Comparison of ENCODE assay signal across 20 cellular contexts in genomic region chr6:89379281-89379680, GRCh38. TPM values are rescaled to one million over a fixed set of nuclear protein-coding genes. Genes with fewer than 3 reads are reported as not detected.
DNase-seq lines count a peak whose midpoint lies in the region; ATAC-seq, FAIRE-seq and TF ChIP-seq lines count a peak whose summit lies in the region.
"Had no signal": no experiment of that assay in that cellular context is flagged by ENCODE, and none has a peak within 500 bp of the region (broad histone marks: within the 10 kb centered on the region; RNA-seq: fewer than 3 reads in every experiment).

No MANE protein-coding gene starts in this region.

- H3K4me3 ChIP-seq in GM12878: no peak overlapping the region
- H3K4me3 ChIP-seq: ovary, tibial artery had no signal

- FAIRE-seq in GM12878 (lab: Jason Lieb, UNC): no peak
- FAIRE-seq: endometrium, GM18507 had no signal

- no peaks in the 10 kb centered on the region for H3K36me3 ChIP-seq in GM12878 (ENCODE audit: control insufficient read depth in 2 of 2, insufficient read depth in 2 of 2, low read length in 1 of 2)
- H3K36me3 ChIP-seq: ovary, tibial artery had no signal

- CTCF ChIA-PET in GM12878 (lab: Yijun Ruan, JAX): interaction anchor here (7.4 kb wide), 1 partner anchor 13 kb away, joined by 56 read pairs; no protein-coding TSS in a partner anchor

- no peak overlapping the region for H3K27ac ChIP-seq in GM12878 (ENCODE audit: control insufficient read depth, insufficient read depth)
- H3K27ac ChIP-seq: ovary, tibial artery had no signal

- peaks cover 9% of the 10 kb centered on the region for H3K4me1 Mint-ChIP-seq in activated T-helper 17 cell treated with anti-CD3 and anti-CD28 coated beads, Interleukin-2, amount 50 U/mL, for 72 hours

- H3K4me1 ChIP-seq in GM12878 (ENCODE audit: control insufficient read depth, insufficient read depth, low read length): peaks cover 12% of the 10 kb centered on the region
- H3K4me1 ChIP-seq: tibial artery had no signal

- TF ChIP-seq POLR2A in GM12878 (IDR thresholded peaks at IDR 0.05; ENCODE audit: low read depth, low read length): no peak

- no peak for ATAC-seq in GM12878
- no peak for ATAC-seq in HG02840 (IDR thresholded peaks at IDR 0.05; ENCODE audit: low FRiP score, unreplicated experiment)
- no peak for ATAC-seq in activated T-helper 17 cell treated with anti-CD3 and anti-CD28 coated beads, Interleukin-2, amount 50 U/mL, for 72 hours (replicated peaks)
- ATAC-seq: HCT116; stimulated activated effector memory CD8-positive, alpha-beta T cell treated with anti-CD3 and anti-CD28 coated beads, Interleukin-12 subunit alpha, Interleukin-12 subunit beta, amount 100 ng/mL, for 72 hours had no signal

- no peaks in the 10 kb centered on the region for H3K9me3 Mint-ChIP-seq in activated T-helper 17 cell treated with anti-CD3 and anti-CD28 coated beads, Interleukin-2, amount 50 U/mL, for 72 hours
- H3K9me3 Mint-ChIP-seq: stimulated activated effector memory CD8-positive, alpha-beta T cell treated with anti-CD3 and anti-CD28 coated beads, Interleukin-12 subunit alpha, Interleukin-12 subunit beta, amount 100 ng/mL, for 72 hours had no signal

- POLR2A ChIA-PET in GM12878 (lab: Charles Lee): interaction anchor here (2.1 kb wide), 1 partner anchor 8 kb away, joined by 4 read pairs; no protein-coding TSS in a partner anchor

- SMC1A ChIA-PET in GM12878 (lab: Charles Lee; ENCODE audit: uncharacterized antibody, unreplicated experiment): interaction anchor here (1.2 to 1.7 kb wide), 3 partner anchors 9 to 32 kb away, joined by 3 to 5 read pairs (median 4); no protein-coding TSS in a partner anchor

- no peak overlapping the region for H3K4me3 Mint-ChIP-seq in activated T-helper 17 cell treated with anti-CD3 and anti-CD28 coated beads, Interleukin-2, amount 50 U/mL, for 72 hours
- H3K4me3 Mint-ChIP-seq: B cell; stimulated activated effector memory CD8-positive, alpha-beta T cell treated with anti-CD3 and anti-CD28 coated beads, Interleukin-12 subunit alpha, Interleukin-12 subunit beta, amount 100 ng/mL, for 72 hours had no signal

- 79% methylated on average over 5 of the region's 5 CpGs for WGBS in GM12878 (ENCODE audit: insufficient coverage, insufficient replicate concordance, low lambda C conversion rate, missing lambda C conversion rate)

- peaks cover 5% of the 10 kb centered on the region for H3K36me3 Mint-ChIP-seq in activated T-helper 17 cell treated with anti-CD3 and anti-CD28 coated beads, Interleukin-2, amount 50 U/mL, for 72 hours (ENCODE audit: low read depth)
- H3K36me3 Mint-ChIP-seq: stimulated activated effector memory CD8-positive, alpha-beta T cell treated with anti-CD3 and anti-CD28 coated beads, Interleukin-12 subunit alpha, Interleukin-12 subunit beta, amount 100 ng/mL, for 72 hours had no signal

- H3K9ac ChIP-seq in GM12878 (ENCODE audit: control insufficient read depth, insufficient read depth, low read length): no peak overlapping the region

- no peak overlapping the region for H3K4me2 ChIP-seq in GM12878 (ENCODE audit: control insufficient read depth, insufficient read depth)

- intact Hi-C loops in GM12878 (cut with micrococcal nuclease; ENCODE audit: unreplicated experiment): loop anchor here (10.0 kb wide), 1 partner anchor 1096 kb away; no protein-coding TSS in a partner anchor

- H3K27ac Mint-ChIP-seq in activated T-helper 17 cell treated with anti-CD3 and anti-CD28 coated beads, Interleukin-2, amount 50 U/mL, for 72 hours: no peak overlapping the region
- H3K27ac Mint-ChIP-seq: B cell; stimulated activated effector memory CD8-positive, alpha-beta T cell treated with anti-CD3 and anti-CD28 coated beads, Interleukin-12 subunit alpha, Interleukin-12 subunit beta, amount 100 ng/mL, for 72 hours had no signal

- peak; percentile 12 for DNase-seq in KG1 (lab: John Stamatoyannopoulos, UW)
- peak; percentile 49 to 97 for DNase-seq in NOMO-1 (lab: John Stamatoyannopoulos, UW; ENCODE audit: unreplicated experiment in 2 of 2)
- no peak for DNase-seq in GM12878 (ENCODE audit: low read depth, low spot score)
- DNase-seq in occipital lobe (lab: John Stamatoyannopoulos, UW): peak; percentile 9
- no peak for DNase-seq in DMS53 (lab: John Stamatoyannopoulos, UW)
- DNase-seq: activated CD4-positive, CD25-positive, alpha-beta regulatory T cell; activated effector memory CD4-positive, alpha-beta T cell treated with Interleukin-2 at 50 U/mL for 16 hours; amniotic stem cell; DMS153; NCI-H1048; ovary; T-helper 1 cell; tibial artery had no signal

- TF ChIP-seq CTCF in GM12878 (IDR thresholded peaks at IDR 0.05 in 2 of 3, conservative IDR thresholded peaks at IDR 0.05 in 1 of 3; ENCODE audit: control insufficient read depth in 2 of 3, extremely low read depth in 1 of 3, insufficient read depth in 1 of 3, low read depth in 3 of 3, low read length in 3 of 3): no peak

- BruUV-seq in GM12878 (replicated peaks; lab: Mats Ljungman, UMichigan): no TSS peak

- RAD21 ChIA-PET in GM12878 (lab: Charles Lee; ENCODE audit: unreplicated experiment): no interaction called here

- TF ChIP-seq EP300 in GM12878 (IDR thresholded peaks at IDR 0.05; ENCODE audit: borderline replicate concordance in 1 of 2, control insufficient read depth in 1 of 2, low read depth in 2 of 2, low read length in 2 of 2): no peak

- H3K27me3 ChIP-seq in GM12878 (replicated peaks in 1 of 2; ENCODE audit: control insufficient read depth in 2 of 2, insufficient read depth in 2 of 2, low read length in 1 of 2): no peaks in the 10 kb centered on the region
- H3K27me3 ChIP-seq: ovary, tibial artery had no signal

- no peak for TF ChIP-seq RAD21 in GM12878 (IDR thresholded peaks at IDR 0.05; ENCODE audit: insufficient read depth, low read depth, low read length)

- no peaks in the 10 kb centered on the region for H4K20me1 ChIP-seq in GM12878 (ENCODE audit: control insufficient read depth, insufficient read depth)

- H3K27me3 Mint-ChIP-seq in activated T-helper 17 cell treated with anti-CD3 and anti-CD28 coated beads, Interleukin-2, amount 50 U/mL, for 72 hours: no peaks in the 10 kb centered on the region
- H3K27me3 Mint-ChIP-seq: B cell had no signal

- in situ Hi-C loops in GM12878 (cut with MboI): no loop called here

- H3K9me3 ChIP-seq in GM12878 (replicated peaks; ENCODE audit: control insufficient read depth, insufficient read depth, low read length): no peaks in the 10 kb centered on the region
- H3K9me3 ChIP-seq: ovary, tibial artery had no signal

- H3K79me2 ChIP-seq in GM12878 (ENCODE audit: control insufficient read depth, insufficient read depth, low read length): no peaks in the 10 kb centered on the region; the same call in 1 of the 2 replicates

- H2AFZ ChIP-seq in GM12878 (ENCODE audit: control insufficient read depth, low read depth, low read length): no peak overlapping the region

RNA-seq across cellular contexts. Expression of gene UBE2J1, which starts 26.8 kb away (rescaled TPM):
- 36.7 and 38.5 TPM in 2 replicates for total RNA-seq in GM12878 (2013; cell fraction: nucleolus; rRNA removed)
- total RNA-seq in GM12878 (2014; rRNA removed) (90.6 and 96.0 TPM in 2 replicates), GM12878 (2014; rRNA removed; fragmentation: Illumina TruSeq; extraction: Trizol) (110 and 114 TPM in 2 replicates), GM12878 (2021) (84.3 and 85.9 TPM in 2 replicates), occipital lobe (62.5 TPM)
- 65.5 TPM for polyA plus RNA-seq in GM12878 (2011; ENCODE audit: low read depth)
- polyA plus RNA-seq in GM12878 (2011; rRNA removed) (89.5 and 129 TPM in 2 replicates), GM12878 (2014; fragmentation: Illumina TruSeq; extraction: Trizol) (120 and 151 TPM in 2 replicates), GM12878 (2014; fragmentation: Nextera tagmentation; extraction: Ambion mirVana) (10 to 100 TPM; 48.7 to 69.1 TPM), GM12878 (2014; rRNA removed) (68.5 and 76.8 TPM in 2 replicates), GM12878 (2016; fragmentation: Nextera tagmentation; extraction: Ambion mirVana) (100 to 1,000 TPM; 129 to 131 TPM)
- polyA plus RNA-seq in GM12878 (2011; cell fraction: cytosol; rRNA removed): 43.6 and 46.9 TPM in 2 replicates
- 22.2 and 24.3 TPM in 2 replicates for polyA plus RNA-seq in GM12878 (2011; cell fraction: nucleus; rRNA removed)
- polyA plus RNA-seq in GM12878 (2012): 84.3 and 96.2 TPM in 2 replicates
- polyA minus RNA-seq in GM12878 (2011; rRNA and poly(A)+ RNA removed): 59.3 and 75.9 TPM in 2 replicates
- 25.3 and 30.1 TPM in 2 replicates for polyA minus RNA-seq in GM12878 (2011; cell fraction: cytosol; rRNA and poly(A)+ RNA removed)
- polyA minus RNA-seq in GM12878 (2011; cell fraction: nucleus; rRNA and poly(A)+ RNA removed): 11.0 and 17.1 TPM in 2 replicates
- 10 to 100 TPM; 18.1 to 25.4 TPM for total RNA-seq in activated T-helper 17 cell treated with anti-CD3 and anti-CD28 coated beads, Interleukin-2, amount 50 U/mL, for 72 hours

RNA-seq across cellular contexts. Expression of gene RRAGD, which starts 32.8 kb away (rescaled TPM):
- total RNA-seq in GM12878 (2013; cell fraction: nucleolus; rRNA removed): 8.4 and 8.8 TPM in 2 replicates
- total RNA-seq in GM12878 (2014; rRNA removed) (8.2 and 8.9 TPM in 2 replicates), GM12878 (2014; rRNA removed; fragmentation: Illumina TruSeq; extraction: Trizol) (12.9 and 13.6 TPM in 2 replicates), GM12878 (2021) (15.6 and 16.5 TPM in 2 replicates), occipital lobe (99.2 TPM)
- polyA plus RNA-seq in GM12878 (2011; ENCODE audit: low read depth): 34.4 TPM
- polyA plus RNA-seq in GM12878 (2011; rRNA removed) (17.4 and 25.5 TPM in 2 replicates), GM12878 (2014; fragmentation: Illumina TruSeq; extraction: Trizol) (9.8 and 15.3 TPM in 2 replicates), GM12878 (2014; fragmentation: Nextera tagmentation; extraction: Ambion mirVana) (1 to 10 TPM; 4.6 to 4.8 TPM), GM12878 (2014; rRNA removed) (6.3 and 8.1 TPM in 2 replicates), GM12878 (2016; fragmentation: Nextera tagmentation; extraction: Ambion mirVana) (1 to 10 TPM; 5.6 to 8.7 TPM)
- polyA plus RNA-seq in GM12878 (2011; cell fraction: cytosol; rRNA removed): 5.4 and 5.8 TPM in 2 replicates
- 2.7 and 4.2 TPM in 2 replicates for polyA plus RNA-seq in GM12878 (2011; cell fraction: nucleus; rRNA removed)
- 41.1 and 60.7 TPM in 2 replicates for polyA plus RNA-seq in GM12878 (2012)
- polyA minus RNA-seq in GM12878 (2011; rRNA and poly(A)+ RNA removed): 7.4 and 12.2 TPM in 2 replicates
- polyA minus RNA-seq in GM12878 (2011; cell fraction: cytosol; rRNA and poly(A)+ RNA removed): 3.2 and 4.7 TPM in 2 replicates
- polyA minus RNA-seq in GM12878 (2011; cell fraction: nucleus; rRNA and poly(A)+ RNA removed): 1.2 and 1.4 TPM in 2 replicates
- total RNA-seq in activated T-helper 17 cell treated with anti-CD3 and anti-CD28 coated beads, Interleukin-2, amount 50 U/mL, for 72 hours: 10 to 100 TPM in 1 of 2 donors, 1 to 10 TPM in 1; 8.8 to 22.3 TPM

RNA-seq across cellular contexts. Expression of gene ANKRD6, which starts 53.7 kb away (rescaled TPM):
- total RNA-seq in GM12878 (2013; cell fraction: nucleolus; rRNA removed): 5.5 and 5.9 TPM in 2 replicates
- 0.33 and 0.90 TPM in 2 replicates for total RNA-seq in GM12878 (2014; rRNA removed)
- total RNA-seq in GM12878 (2014; rRNA removed; fragmentation: Illumina TruSeq; extraction: Trizol): 0.36 and 0.74 TPM in 2 replicates
- total RNA-seq in GM12878 (2021): 0.72 and 0.93 TPM in 2 replicates
- polyA plus RNA-seq in GM12878 (2011; ENCODE audit: low read depth): 0.92 TPM
- 0.41 and 0.48 TPM in 2 replicates for polyA plus RNA-seq in GM12878 (2011; rRNA removed)
- polyA plus RNA-seq in GM12878 (2011; cell fraction: cytosol; rRNA removed): 0.27 and 0.52 TPM in 2 replicates
- 0.80 and 0.91 TPM in 2 replicates for polyA plus RNA-seq in GM12878 (2011; cell fraction: nucleus; rRNA removed)
- 1.8 and 2.2 TPM in 2 replicates for polyA plus RNA-seq in GM12878 (2012)
- 0.26 and 0.97 TPM in 2 replicates for polyA plus RNA-seq in GM12878 (2014; fragmentation: Illumina TruSeq; extraction: Trizol)
- polyA plus RNA-seq in GM12878 (2014; fragmentation: Nextera tagmentation; extraction: Ambion mirVana): under 1 TPM; 0.03 to 0.09 TPM
- 0.34 and 0.42 TPM in 2 replicates for polyA plus RNA-seq in GM12878 (2014; rRNA removed)
- polyA plus RNA-seq in GM12878 (2016; fragmentation: Nextera tagmentation; extraction: Ambion mirVana): under 1 TPM; 0.24 to 0.60 TPM
- 0.41 and 1.2 TPM in 2 replicates for polyA minus RNA-seq in GM12878 (2011; rRNA and poly(A)+ RNA removed)
- not detected in 2 replicates for polyA minus RNA-seq in GM12878 (2011; cell fraction: cytosol; rRNA and poly(A)+ RNA removed)
- polyA minus RNA-seq in GM12878 (2011; cell fraction: nucleus; rRNA and poly(A)+ RNA removed): 0.10 and 0.24 TPM in 2 replicates
- total RNA-seq in occipital lobe: 33.8 TPM
- 1 to 10 TPM; 1.6 to 3.8 TPM for total RNA-seq in activated T-helper 17 cell treated with anti-CD3 and anti-CD28 coated beads, Interleukin-2, amount 50 U/mL, for 72 hours

Comparison
In these comparisons a context has a peak if more than half of its experiments do, and no peak if none do; other contexts are left out.
1. DNase-seq: peak in KG1 (single experiment), NOMO-1 (2 of 2) and occipital lobe (single experiment); none in GM12878 (single experiment) and DMS53 (single experiment).